16 cellular contexts compared by ENCODE assay signal in genomic region chr1:211126622-211127021, GRCh38. TPM values are rescaled to one million over a fixed set of nuclear protein-coding genes. Genes with fewer than 3 reads are reported as not detected.
DNase-seq lines count a peak whose midpoint lies in the region; ATAC-seq and TF ChIP-seq lines count a peak whose summit lies in the region.
"Had no signal": no experiment of that assay in that cellular context is flagged by ENCODE, and none has a peak within 500 bp of the region (broad histone marks: within the 10 kb centered on the region; RNA-seq: fewer than 3 reads in every experiment).

No MANE protein-coding gene starts in this region.

- H3K9me3 ChIP-seq in mucosa of descending colon (no peaks in the 10 kb centered on the region), stomach (no peaks in the 10 kb centered on the region), suprapubic skin (no peaks in the 10 kb centered on the region), esophagus muscularis mucosa (no peaks in the 10 kb centered on the region)
- H3K9me3 ChIP-seq: BLaER1 treated with 17β-estradiol and CSF1 and Interleukin-3, amounts not matched to agents 10 nM and 100 nM had no signal

- H3K4me1 ChIP-seq in mucosa of descending colon (ENCODE audit: low read depth) (no peaks in the 10 kb centered on the region), stomach (no peaks in the 10 kb centered on the region), suprapubic skin (no peaks in the 10 kb centered on the region), esophagus muscularis mucosa (no peaks in the 10 kb centered on the region)
- H3K4me1 ChIP-seq: BLaER1 treated with 17β-estradiol and CSF1 and Interleukin-3, amounts not matched to agents 10 nM and 100 nM had no signal

- TF ChIP-seq POLR2A in stomach (IDR thresholded peaks at IDR 0.05) (no peak), suprapubic skin (IDR thresholded peaks at IDR 0.05) (no peak), esophagus muscularis mucosa (IDR thresholded peaks at IDR 0.05; ENCODE audit: low read depth) (no peak)

- POLR2A ChIA-PET in BJ (lab: Charles Lee): interaction anchor here (0.6 to 0.7 kb wide), 5 partner anchors 18 to 680 kb away, joined by 3 to 10 read pairs (median 4); no protein-coding TSS in a partner anchor

- H3K27ac ChIP-seq in stomach (peak overlapping the region in 3 of 5 donors; percentile 23 to 59 (median 51)), suprapubic skin (no peak overlapping the region), esophagus muscularis mucosa (replicated peaks in 1 of 4) (no peak overlapping the region)
- H3K27ac ChIP-seq: BLaER1 treated with 17β-estradiol and CSF1 and Interleukin-3, amounts not matched to agents 10 nM and 100 nM had no signal

- no peaks in the 10 kb centered on the region for H3K36me3 ChIP-seq in BJ (ENCODE audit: control insufficient read depth, insufficient read depth, low read length)
- H3K36me3 ChIP-seq in mucosa of descending colon (ENCODE audit: low read depth): no peaks in the 10 kb centered on the region
- H3K36me3 ChIP-seq in stomach: no peaks in the 10 kb centered on the region
- H3K36me3 ChIP-seq in suprapubic skin: no peaks in the 10 kb centered on the region
- no peaks in the 10 kb centered on the region for H3K36me3 ChIP-seq in esophagus muscularis mucosa
- H3K36me3 ChIP-seq: BLaER1 treated with 17β-estradiol and CSF1 and Interleukin-3, amounts not matched to agents 10 nM and 100 nM had no signal

- ATAC-seq in mucosa of descending colon: peak; percentile 26
- ATAC-seq in HG02642 (IDR thresholded peaks at IDR 0.05; ENCODE audit: poor library complexity, unreplicated experiment): no peak
- ATAC-seq: Panc1 had no signal

- intact Hi-C loops in mucosa of descending colon (cut with DNase I, micrococcal nuclease): no loop called here
- intact Hi-C loops in stomach (cut with DNase I; ENCODE audit: low total_unique reads): no loop called here
- intact Hi-C loops in esophagus muscularis mucosa (cut with DNase I): no loop called here

- TF ChIP-seq EP300 in stomach (IDR thresholded peaks at IDR 0.05) (no peak), suprapubic skin (IDR thresholded peaks at IDR 0.05) (no peak), esophagus muscularis mucosa (IDR thresholded peaks at IDR 0.05) (no peak)

- WGBS in stomach, 5 donors: 59 to 83% (median 76%) methylated on average over 2 of the region's 2 CpGs
- WGBS in suprapubic skin: 59% methylated on average over 2 of the region's 2 CpGs
- WGBS in esophagus muscularis mucosa: 70% methylated on average over 2 of the region's 2 CpGs

- peak; percentile 60 for DNase-seq in BJ (ENCODE audit: low read depth)
- peak; percentile 11 for DNase-seq in amniotic epithelial cell (ENCODE audit: low read depth)
- DNase-seq in mucosa of descending colon: no peak
- DNase-seq in stomach: no peak
- DNase-seq in KG1 (lab: John Stamatoyannopoulos, UW): no peak
- no peak for DNase-seq in suprapubic skin (ENCODE audit: low spot score in 2 of 2)
- no peak for DNase-seq in esophagus muscularis mucosa (ENCODE audit: extremely low spot score)
- DNase-seq: H9, Kasumi-1, NCI-H187 treated with DMSO at 0.1 percent for 48 hours, NCI-H2171 treated with DMSO at 0.1 percent for 48 hours, NCI-H774, SHP77 had no signal

- H3K27me3 ChIP-seq in BJ (ENCODE audit: control insufficient read depth, insufficient read depth, low read length) (no peaks in the 10 kb centered on the region), stomach (peaks cover 0 to 37% (median 0%) of the 10 kb centered on the region in 3 donors), suprapubic skin (peaks cover 15% of the 10 kb centered on the region), esophagus muscularis mucosa (peaks cover 0 to 65% (median 6%) of the 10 kb centered on the region in 4 donors)
- H3K27me3 ChIP-seq: BLaER1 treated with 17β-estradiol and CSF1 and Interleukin-3, amounts not matched to agents 10 nM and 100 nM had no signal

- CTCF ChIA-PET in BJ (lab: Yijun Ruan, JAX): interaction anchor here (0.7 to 1.8 kb wide), 5 partner anchors 8 to 768 kb away, joined by 3 to 7 read pairs (median 3); partner anchors contain the start of gene KCNH1

- H3K4me3 ChIP-seq in BJ (ENCODE audit: low read depth, low read length): no peak overlapping the region
- H3K4me3 ChIP-seq in mucosa of descending colon: no peak overlapping the region
- H3K4me3 ChIP-seq in stomach: no peak overlapping the region
- H3K4me3 ChIP-seq in suprapubic skin: no peak overlapping the region
- H3K4me3 ChIP-seq in esophagus muscularis mucosa: no peak overlapping the region
- H3K4me3 ChIP-seq: BLaER1 treated with 17β-estradiol and CSF1 and Interleukin-3, amounts not matched to agents 10 nM and 100 nM had no signal

- TF ChIP-seq CTCF in BJ (IDR thresholded peaks at IDR 0.05; ENCODE audit: insufficient read depth, low read depth, low read length) (no peak), mucosa of descending colon (IDR thresholded peaks at IDR 0.05) (no peak), stomach (IDR thresholded peaks at IDR 0.05) (no peak), suprapubic skin (IDR thresholded peaks at IDR 0.05) (no peak), esophagus muscularis mucosa (IDR thresholded peaks at IDR 0.05) (no peak)

RNA-seq across cellular contexts. Expression of gene KCNH1, which starts 7.3 kb away (rescaled TPM):
- polyA plus RNA-seq in BJ (2011; rRNA removed) (3.5 and 5.8 TPM in 2 replicates), stomach (under 1 TPM; 0.10 to 0.31 (median 0.12) TPM)
- 25.0 and 31.0 TPM in 2 replicates for polyA minus RNA-seq in BJ (2011; rRNA and poly(A)+ RNA removed)
- total RNA-seq in mucosa of descending colon (1 to 10 TPM in 2 of 3 donors, under 1 TPM in 1; 0.81 to 1.7 (median 1.2) TPM), stomach (1 to 10 TPM in 4 of 5 donors, not detected in 1; 3.2 to 6.8 (median 3.4) TPM), suprapubic skin (1 to 10 TPM in 1 of 4 donors, not detected in 3; 1.1 TPM), esophagus muscularis mucosa (under 1 TPM; 0.11 to 0.78 (median 0.46) TPM)

Comparison
In these comparisons a context has a peak if more than half of its experiments do, and no peak if none do; other contexts are left out.
1. DNase-seq: peak in BJ (single experiment) and amniotic epithelial cell (single experiment); none in mucosa of descending colon (0 of 3), stomach (single experiment), KG1 (single experiment), suprapubic skin (0 of 2) and esophagus muscularis mucosa (single experiment).
2. H3K27ac ChIP-seq: peak in stomach (3 of 5); none in suprapubic skin (single experiment) and esophagus muscularis mucosa (0 of 4).